Comparison of ENCODE assay signal across 25 cellular contexts in the genomic region with DNA sequence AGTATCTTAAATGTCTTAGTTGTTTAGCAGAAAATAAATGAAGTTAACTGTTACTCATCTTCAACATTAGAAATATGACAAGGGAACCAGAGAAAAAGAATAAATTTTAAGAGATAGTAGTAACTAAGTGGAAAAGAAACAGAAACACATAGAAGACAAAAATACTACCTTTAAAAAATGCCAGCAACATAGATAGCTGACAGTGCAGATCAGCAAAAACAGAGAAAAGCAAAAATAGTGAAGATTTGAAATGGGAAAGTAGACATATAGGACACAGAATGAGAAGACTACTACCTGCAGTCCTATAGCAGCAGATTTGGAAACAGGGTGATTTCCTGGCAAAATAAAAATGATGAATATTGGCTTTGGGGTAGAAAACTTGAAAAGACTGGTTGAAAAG.
"Had no signal": no experiment of that assay in that cellular context is flagged by ENCODE, and none has a peak within 500 bp of the region (broad histone marks: within the 10 kb centered on the region; RNA-seq: fewer than 3 reads in every experiment).

No MANE protein-coding gene starts in this region.

- H3K4me1 ChIP-seq: colonic mucosa, SJCRH30 had no signal

- DNase-seq: activated CD4-positive, alpha-beta T cell treated with anti-CD3 and anti-CD28 coated beads for 48 hours; activated CD4-positive, alpha-beta T cell treated with anti-CD3 and anti-CD28 coated beads, Interleukin-2, amount 50 U/mL, for 4 hours; activated CD4-positive, CD25-positive, alpha-beta regulatory T cell treated with anti-CD3 and anti-CD28 coated beads, Interleukin-2, amount 50 U/mL, for 72 hours; activated CD8-positive, alpha-beta memory T cell treated with anti-CD3 and anti-CD28 coated beads for 24 hours; activated T-cell treated with anti-CD3 and anti-CD28 coated beads, Interleukin-2, amount 50 U/mL, for 4 hours; anterior cingulate cortex; colonic mucosa; MG63; NCI-H1105; NCI-H1436; NCI-H1694 treated with DMSO at 0.1 percent for 48 hours; NCI-H2029 treated with DMSO at 0.1 percent for 48 hours; NCI-H510A treated with DMSO at 0.1 percent for 48 hours; NCI-H69; NK-92 treated with Interleukin-12 subunit alpha and Interleukin-12 subunit beta, amount 100 ng/mL, for 24 hours; OCI-M1; RPMI8226; SJCRH30; SK-N-SH; T-helper 1 cell had no signal

- H3K27ac Mint-ChIP-seq: activated naive CD4-positive, alpha-beta T cell treated with anti-CD3 and anti-CD28 coated beads, Interleukin-2, amount 50 U/mL, for 72 hours; activated T-helper 2 cell treated with anti-CD3 and anti-CD28 coated beads, Interferon-gamma antibody, Interleukin-2, Interleukin-4, amounts not matched to agents 10 μg/mL and 5 μg/mL and 100 μg/mL, durations not matched to agents 14 hours and 24 hours and 36 hours; WTC11 had no signal

- H3K27me3 ChIP-seq: colonic mucosa, MG63, SJCRH30 had no signal

- H3K9ac ChIP-seq: SK-N-SH had no signal

- H3K9me3 Mint-ChIP-seq: activated naive CD4-positive, alpha-beta T cell treated with anti-CD3 and anti-CD28 coated beads, Interleukin-2, amount 50 U/mL, for 72 hours; activated T-cell treated with anti-CD3 and anti-CD28 coated beads, Interleukin-2, amount 50 U/mL, for 4 hours; activated T-helper 2 cell treated with anti-CD3 and anti-CD28 coated beads, Interferon-gamma antibody, Interleukin-2, Interleukin-4, amounts not matched to agents 10 μg/mL and 5 μg/mL and 100 μg/mL, durations not matched to agents 14 hours and 24 hours and 36 hours; WTC11 had no signal

- H3K4me1 Mint-ChIP-seq: WTC11 had no signal

- H3K9me3 ChIP-seq: colonic mucosa, MG63, SJCRH30, SK-N-SH had no signal

- H3K4me2 ChIP-seq: SK-N-SH had no signal

- H3K4me3 ChIP-seq: colonic mucosa, MG63, SJCRH30 had no signal

- H3K27ac ChIP-seq: colonic mucosa, SJCRH30 had no signal

- ATAC-seq: activated naive CD4-positive, alpha-beta T cell treated with anti-CD3 and anti-CD28 coated beads, Interleukin-2, amount 50 U/mL, for 72 hours; activated T-cell treated with anti-CD3 and anti-CD28 coated beads, Interleukin-2, amount 50 U/mL, for 4 hours; Panc1; Right ventricle myocardium inferior; WTC11 had no signal

- H3K4me3 Mint-ChIP-seq: activated T-cell treated with anti-CD3 and anti-CD28 coated beads, Interleukin-2, amount 50 U/mL, for 4 hours; WTC11 had no signal

- H3K36me3 ChIP-seq: colonic mucosa had no signal
